1 cellular context compared by ENCODE assay signal in the genomic region with DNA sequence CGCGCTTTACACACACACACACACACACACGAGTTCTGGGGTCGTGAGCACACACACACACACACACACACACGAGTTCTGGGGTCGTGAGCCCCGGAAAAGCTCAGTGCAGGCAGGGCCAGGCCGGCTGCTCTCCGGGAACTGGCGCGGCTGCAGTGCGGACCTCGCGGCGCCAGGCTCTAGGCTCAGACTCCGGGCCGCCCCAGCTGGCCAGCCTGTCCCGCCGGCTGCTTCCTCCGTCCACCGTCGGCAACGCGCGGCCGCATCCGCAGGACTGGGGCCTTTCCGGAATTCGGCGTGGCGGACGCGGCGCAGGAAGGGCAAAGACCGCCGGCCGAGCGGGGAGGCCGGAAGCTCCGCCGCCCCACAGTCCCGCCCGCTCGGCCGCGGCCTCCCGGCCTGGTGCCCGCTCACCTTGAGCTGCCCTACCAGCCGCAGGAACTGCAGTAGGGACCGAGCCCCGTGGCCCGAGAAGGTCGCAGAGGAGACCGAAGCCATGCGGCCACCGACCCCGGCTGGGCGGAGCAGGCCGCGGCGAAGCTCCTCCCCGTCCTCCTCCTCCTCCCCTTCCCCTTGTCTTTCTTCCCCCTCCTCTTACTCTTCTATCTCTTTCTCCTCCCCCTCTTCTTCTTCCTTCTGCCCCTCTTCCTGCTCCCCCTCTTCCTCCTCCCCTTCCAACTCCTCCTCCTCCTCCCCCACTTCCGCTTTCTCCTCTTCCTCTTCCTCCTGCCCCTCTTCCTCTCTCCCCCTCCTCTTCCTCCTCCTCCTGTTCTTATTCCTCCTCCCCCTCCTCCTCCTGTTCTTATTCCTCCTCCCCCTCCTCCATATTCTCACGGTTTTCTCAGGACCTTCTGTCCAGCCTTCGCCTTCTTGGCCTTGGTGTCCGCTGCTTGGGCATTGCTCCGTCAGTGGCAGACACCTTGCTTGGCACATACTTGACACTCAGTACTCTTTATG.
TF ChIP-seq lines count a peak whose summit lies in the region.

A gene with protein sequence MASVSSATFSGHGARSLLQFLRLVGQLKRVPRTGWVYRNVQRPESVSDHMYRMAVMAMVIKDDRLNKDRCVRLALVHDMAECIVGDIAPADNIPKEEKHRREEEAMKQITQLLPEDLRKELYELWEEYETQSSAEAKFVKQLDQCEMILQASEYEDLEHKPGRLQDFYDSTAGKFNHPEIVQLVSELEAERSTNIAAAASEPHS (minus strand): TSS at position 533 of the 957 bp plus-strand sequence. CDS start 35 bp downstream, at position 498.

TF ChIP-seq in K562, 482 proteins besides CTCF, POLR2A, EP300 and RAD21 (continued from another document and continues in another):
- TF ChIP-seq, protein P1, sequence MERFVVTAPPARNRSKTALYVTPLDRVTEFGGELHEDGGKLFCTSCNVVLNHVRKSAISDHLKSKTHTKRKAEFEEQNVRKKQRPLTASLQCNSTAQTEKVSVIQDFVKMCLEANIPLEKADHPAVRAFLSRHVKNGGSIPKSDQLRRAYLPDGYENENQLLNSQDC (CRISPR knock-in tag; IDR thresholded peaks at IDR 0.05) = no peak
- TF ChIP-seq, protein P2, sequence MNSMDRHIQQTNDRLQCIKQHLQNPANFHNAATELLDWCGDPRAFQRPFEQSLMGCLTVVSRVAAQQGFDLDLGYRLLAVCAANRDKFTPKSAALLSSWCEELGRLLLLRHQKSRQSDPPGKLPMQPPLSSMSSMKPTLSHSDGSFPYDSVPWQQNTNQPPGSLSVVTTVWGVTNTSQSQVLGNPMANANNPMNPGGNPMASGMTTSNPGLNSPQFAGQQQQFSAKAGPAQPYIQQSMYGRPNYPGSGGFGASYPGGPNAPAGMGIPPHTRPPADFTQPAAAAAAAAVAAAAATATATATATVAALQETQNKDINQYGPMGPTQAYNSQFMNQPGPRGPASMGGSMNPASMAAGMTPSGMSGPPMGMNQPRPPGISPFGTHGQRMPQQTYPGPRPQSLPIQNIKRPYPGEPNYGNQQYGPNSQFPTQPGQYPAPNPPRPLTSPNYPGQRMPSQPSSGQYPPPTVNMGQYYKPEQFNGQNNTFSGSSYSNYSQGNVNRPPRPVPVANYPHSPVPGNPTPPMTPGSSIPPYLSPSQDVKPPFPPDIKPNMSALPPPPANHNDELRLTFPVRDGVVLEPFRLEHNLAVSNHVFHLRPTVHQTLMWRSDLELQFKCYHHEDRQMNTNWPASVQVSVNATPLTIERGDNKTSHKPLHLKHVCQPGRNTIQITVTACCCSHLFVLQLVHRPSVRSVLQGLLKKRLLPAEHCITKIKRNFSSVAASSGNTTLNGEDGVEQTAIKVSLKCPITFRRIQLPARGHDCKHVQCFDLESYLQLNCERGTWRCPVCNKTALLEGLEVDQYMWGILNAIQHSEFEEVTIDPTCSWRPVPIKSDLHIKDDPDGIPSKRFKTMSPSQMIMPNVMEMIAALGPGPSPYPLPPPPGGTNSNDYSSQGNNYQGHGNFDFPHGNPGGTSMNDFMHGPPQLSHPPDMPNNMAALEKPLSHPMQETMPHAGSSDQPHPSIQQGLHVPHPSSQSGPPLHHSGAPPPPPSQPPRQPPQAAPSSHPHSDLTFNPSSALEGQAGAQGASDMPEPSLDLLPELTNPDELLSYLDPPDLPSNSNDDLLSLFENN (IDR thresholded peaks at IDR 0.05; ENCODE audit: low read depth in 2 of 2, low read length in 2 of 2) = no peak
- TF ChIP-seq, protein P3, sequence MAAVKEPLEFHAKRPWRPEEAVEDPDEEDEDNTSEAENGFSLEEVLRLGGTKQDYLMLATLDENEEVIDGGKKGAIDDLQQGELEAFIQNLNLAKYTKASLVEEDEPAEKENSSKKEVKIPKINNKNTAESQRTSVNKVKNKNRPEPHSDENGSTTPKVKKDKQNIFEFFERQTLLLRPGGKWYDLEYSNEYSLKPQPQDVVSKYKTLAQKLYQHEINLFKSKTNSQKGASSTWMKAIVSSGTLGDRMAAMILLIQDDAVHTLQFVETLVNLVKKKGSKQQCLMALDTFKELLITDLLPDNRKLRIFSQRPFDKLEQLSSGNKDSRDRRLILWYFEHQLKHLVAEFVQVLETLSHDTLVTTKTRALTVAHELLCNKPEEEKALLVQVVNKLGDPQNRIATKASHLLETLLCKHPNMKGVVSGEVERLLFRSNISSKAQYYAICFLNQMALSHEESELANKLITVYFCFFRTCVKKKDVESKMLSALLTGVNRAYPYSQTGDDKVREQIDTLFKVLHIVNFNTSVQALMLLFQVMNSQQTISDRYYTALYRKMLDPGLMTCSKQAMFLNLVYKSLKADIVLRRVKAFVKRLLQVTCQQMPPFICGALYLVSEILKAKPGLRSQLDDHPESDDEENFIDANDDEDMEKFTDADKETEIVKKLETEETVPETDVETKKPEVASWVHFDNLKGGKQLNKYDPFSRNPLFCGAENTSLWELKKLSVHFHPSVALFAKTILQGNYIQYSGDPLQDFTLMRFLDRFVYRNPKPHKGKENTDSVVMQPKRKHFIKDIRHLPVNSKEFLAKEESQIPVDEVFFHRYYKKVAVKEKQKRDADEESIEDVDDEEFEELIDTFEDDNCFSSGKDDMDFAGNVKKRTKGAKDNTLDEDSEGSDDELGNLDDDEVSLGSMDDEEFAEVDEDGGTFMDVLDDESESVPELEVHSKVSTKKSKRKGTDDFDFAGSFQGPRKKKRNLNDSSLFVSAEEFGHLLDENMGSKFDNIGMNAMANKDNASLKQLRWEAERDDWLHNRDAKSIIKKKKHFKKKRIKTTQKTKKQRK (IDR thresholded peaks at IDR 0.05; ENCODE audit: borderline replicate concordance, low read depth, low read length) = no peak
- TF ChIP-seq, protein P4, sequence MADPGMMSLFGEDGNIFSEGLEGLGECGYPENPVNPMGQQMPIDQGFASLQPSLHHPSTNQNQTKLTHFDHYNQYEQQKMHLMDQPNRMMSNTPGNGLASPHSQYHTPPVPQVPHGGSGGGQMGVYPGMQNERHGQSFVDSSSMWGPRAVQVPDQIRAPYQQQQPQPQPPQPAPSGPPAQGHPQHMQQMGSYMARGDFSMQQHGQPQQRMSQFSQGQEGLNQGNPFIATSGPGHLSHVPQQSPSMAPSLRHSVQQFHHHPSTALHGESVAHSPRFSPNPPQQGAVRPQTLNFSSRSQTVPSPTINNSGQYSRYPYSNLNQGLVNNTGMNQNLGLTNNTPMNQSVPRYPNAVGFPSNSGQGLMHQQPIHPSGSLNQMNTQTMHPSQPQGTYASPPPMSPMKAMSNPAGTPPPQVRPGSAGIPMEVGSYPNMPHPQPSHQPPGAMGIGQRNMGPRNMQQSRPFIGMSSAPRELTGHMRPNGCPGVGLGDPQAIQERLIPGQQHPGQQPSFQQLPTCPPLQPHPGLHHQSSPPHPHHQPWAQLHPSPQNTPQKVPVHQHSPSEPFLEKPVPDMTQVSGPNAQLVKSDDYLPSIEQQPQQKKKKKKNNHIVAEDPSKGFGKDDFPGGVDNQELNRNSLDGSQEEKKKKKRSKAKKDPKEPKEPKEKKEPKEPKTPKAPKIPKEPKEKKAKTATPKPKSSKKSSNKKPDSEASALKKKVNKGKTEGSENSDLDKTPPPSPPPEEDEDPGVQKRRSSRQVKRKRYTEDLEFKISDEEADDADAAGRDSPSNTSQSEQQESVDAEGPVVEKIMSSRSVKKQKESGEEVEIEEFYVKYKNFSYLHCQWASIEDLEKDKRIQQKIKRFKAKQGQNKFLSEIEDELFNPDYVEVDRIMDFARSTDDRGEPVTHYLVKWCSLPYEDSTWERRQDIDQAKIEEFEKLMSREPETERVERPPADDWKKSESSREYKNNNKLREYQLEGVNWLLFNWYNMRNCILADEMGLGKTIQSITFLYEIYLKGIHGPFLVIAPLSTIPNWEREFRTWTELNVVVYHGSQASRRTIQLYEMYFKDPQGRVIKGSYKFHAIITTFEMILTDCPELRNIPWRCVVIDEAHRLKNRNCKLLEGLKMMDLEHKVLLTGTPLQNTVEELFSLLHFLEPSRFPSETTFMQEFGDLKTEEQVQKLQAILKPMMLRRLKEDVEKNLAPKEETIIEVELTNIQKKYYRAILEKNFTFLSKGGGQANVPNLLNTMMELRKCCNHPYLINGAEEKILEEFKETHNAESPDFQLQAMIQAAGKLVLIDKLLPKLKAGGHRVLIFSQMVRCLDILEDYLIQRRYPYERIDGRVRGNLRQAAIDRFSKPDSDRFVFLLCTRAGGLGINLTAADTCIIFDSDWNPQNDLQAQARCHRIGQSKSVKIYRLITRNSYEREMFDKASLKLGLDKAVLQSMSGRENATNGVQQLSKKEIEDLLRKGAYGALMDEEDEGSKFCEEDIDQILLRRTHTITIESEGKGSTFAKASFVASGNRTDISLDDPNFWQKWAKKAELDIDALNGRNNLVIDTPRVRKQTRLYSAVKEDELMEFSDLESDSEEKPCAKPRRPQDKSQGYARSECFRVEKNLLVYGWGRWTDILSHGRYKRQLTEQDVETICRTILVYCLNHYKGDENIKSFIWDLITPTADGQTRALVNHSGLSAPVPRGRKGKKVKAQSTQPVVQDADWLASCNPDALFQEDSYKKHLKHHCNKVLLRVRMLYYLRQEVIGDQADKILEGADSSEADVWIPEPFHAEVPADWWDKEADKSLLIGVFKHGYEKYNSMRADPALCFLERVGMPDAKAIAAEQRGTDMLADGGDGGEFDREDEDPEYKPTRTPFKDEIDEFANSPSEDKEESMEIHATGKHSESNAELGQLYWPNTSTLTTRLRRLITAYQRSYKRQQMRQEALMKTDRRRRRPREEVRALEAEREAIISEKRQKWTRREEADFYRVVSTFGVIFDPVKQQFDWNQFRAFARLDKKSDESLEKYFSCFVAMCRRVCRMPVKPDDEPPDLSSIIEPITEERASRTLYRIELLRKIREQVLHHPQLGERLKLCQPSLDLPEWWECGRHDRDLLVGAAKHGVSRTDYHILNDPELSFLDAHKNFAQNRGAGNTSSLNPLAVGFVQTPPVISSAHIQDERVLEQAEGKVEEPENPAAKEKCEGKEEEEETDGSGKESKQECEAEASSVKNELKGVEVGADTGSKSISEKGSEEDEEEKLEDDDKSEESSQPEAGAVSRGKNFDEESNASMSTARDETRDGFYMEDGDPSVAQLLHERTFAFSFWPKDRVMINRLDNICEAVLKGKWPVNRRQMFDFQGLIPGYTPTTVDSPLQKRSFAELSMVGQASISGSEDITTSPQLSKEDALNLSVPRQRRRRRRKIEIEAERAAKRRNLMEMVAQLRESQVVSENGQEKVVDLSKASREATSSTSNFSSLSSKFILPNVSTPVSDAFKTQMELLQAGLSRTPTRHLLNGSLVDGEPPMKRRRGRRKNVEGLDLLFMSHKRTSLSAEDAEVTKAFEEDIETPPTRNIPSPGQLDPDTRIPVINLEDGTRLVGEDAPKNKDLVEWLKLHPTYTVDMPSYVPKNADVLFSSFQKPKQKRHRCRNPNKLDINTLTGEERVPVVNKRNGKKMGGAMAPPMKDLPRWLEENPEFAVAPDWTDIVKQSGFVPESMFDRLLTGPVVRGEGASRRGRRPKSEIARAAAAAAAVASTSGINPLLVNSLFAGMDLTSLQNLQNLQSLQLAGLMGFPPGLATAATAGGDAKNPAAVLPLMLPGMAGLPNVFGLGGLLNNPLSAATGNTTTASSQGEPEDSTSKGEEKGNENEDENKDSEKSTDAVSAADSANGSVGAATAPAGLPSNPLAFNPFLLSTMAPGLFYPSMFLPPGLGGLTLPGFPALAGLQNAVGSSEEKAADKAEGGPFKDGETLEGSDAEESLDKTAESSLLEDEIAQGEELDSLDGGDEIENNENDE (IDR thresholded peaks at IDR 0.05; ENCODE audit: low read depth, low read length) = no peak
- TF ChIP-seq CHD4 (IDR thresholded peaks at IDR 0.05; ENCODE audit: insufficient read depth, insufficient replicate concordance, low read depth, low read length, poor library complexity, severe bottlenecking) (no peak), RFX5 (IDR thresholded peaks at IDR 0.05; ENCODE audit: low read depth, low read length) (no peak), L3MBTL2 (IDR thresholded peaks at IDR 0.05) (peak; percentile 83), TAF7 (tag; IDR thresholded peaks at IDR 0.05) (peak; percentile 59), ZNF282 (CRISPR knock-in tag; IDR thresholded peaks at IDR 0.05) (0 out of 2 replicates have a peak, but pooled peaks have one; percentile 23), HDAC8 (tag; IDR thresholded peaks at IDR 0.05) (0 out of 2 replicates have a peak, but pooled peaks have one; percentile 32), MEF2D (tag; conservative IDR thresholded peaks at IDR 0.05; ENCODE audit: low read depth) (peak; percentile 65; the same call in 1 of the 2 replicates), CBX1 (IDR thresholded peaks at IDR 0.05; ENCODE audit: low read depth) (0 out of 2 replicates have a peak, but pooled peaks have one; percentile 65), HDAC2 (IDR thresholded peaks at IDR 0.05) (peak; percentile 87), ZBTB7A (IDR thresholded peaks at IDR 0.05; ENCODE audit: borderline replicate concordance, control insufficient read depth, low read depth, low read length) (peak; percentile 87; the same call in 1 of the 2 replicates), ELF1 (tag; IDR thresholded peaks at IDR 0.05) (peak; percentile 66), SMC3 (conservative IDR thresholded peaks at IDR 0.05; ENCODE audit: insufficient read depth, low read depth, low read length) (no peak), SMARCE1 (IDR thresholded peaks at IDR 0.05) (peak; percentile 87), KDM4B (IDR thresholded peaks at IDR 0.05; ENCODE audit: borderline replicate concordance in 2 of 2, low read depth in 1 of 2) (peak in 1 of 2 experiments; percentile 38; a peak in 1 of 4 replicates)
- TF ChIP-seq, protein P5, sequence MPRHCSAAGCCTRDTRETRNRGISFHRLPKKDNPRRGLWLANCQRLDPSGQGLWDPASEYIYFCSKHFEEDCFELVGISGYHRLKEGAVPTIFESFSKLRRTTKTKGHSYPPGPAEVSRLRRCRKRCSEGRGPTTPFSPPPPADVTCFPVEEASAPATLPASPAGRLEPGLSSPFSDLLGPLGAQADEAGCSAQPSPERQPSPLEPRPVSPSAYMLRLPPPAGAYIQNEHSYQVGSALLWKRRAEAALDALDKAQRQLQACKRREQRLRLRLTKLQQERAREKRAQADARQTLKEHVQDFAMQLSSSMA (CRISPR knock-in tag; IDR thresholded peaks at IDR 0.05) = peak; percentile 32; the same call in 1 of the 2 replicates
- TF ChIP-seq, protein P6, sequence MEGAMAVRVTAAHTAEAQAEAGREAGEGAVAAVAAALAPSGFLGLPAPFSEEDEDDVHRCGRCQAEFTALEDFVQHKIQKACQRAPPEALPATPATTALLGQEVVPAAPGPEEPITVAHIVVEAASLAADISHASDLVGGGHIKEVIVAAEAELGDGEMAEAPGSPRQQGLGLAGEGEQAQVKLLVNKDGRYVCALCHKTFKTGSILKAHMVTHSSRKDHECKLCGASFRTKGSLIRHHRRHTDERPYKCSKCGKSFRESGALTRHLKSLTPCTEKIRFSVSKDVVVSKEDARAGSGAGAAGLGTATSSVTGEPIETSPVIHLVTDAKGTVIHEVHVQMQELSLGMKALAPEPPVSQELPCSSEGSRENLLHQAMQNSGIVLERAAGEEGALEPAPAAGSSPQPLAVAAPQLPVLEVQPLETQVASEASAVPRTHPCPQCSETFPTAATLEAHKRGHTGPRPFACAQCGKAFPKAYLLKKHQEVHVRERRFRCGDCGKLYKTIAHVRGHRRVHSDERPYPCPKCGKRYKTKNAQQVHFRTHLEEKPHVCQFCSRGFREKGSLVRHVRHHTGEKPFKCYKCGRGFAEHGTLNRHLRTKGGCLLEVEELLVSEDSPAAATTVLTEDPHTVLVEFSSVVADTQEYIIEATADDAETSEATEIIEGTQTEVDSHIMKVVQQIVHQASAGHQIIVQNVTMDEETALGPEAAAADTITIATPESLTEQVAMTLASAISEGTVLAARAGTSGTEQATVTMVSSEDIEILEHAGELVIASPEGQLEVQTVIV (CRISPR knock-in tag; IDR thresholded peaks at IDR 0.05; ENCODE audit: borderline replicate concordance) = no peak
- TF ChIP-seq, protein P7, sequence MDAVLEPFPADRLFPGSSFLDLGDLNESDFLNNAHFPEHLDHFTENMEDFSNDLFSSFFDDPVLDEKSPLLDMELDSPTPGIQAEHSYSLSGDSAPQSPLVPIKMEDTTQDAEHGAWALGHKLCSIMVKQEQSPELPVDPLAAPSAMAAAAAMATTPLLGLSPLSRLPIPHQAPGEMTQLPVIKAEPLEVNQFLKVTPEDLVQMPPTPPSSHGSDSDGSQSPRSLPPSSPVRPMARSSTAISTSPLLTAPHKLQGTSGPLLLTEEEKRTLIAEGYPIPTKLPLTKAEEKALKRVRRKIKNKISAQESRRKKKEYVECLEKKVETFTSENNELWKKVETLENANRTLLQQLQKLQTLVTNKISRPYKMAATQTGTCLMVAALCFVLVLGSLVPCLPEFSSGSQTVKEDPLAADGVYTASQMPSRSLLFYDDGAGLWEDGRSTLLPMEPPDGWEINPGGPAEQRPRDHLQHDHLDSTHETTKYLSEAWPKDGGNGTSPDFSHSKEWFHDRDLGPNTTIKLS (IDR thresholded peaks at IDR 0.05; ENCODE audit: borderline replicate concordance, low read depth) = no peak; the same call in 1 of the 2 replicates
